Comparison of ENCODE assay signal across 18 cellular contexts in genomic region chr6:155504848-155505247, GRCh38. TPM values are rescaled to one million over a fixed set of nuclear protein-coding genes. Genes with fewer than 3 reads are reported as not detected.
"Had no signal": no experiment of that assay in that cellular context is flagged by ENCODE, and none has a peak within 500 bp of the region (broad histone marks: within the 10 kb centered on the region; RNA-seq: fewer than 3 reads in every experiment).

No MANE protein-coding gene starts in this region.

- ATAC-seq: activated T-cell treated with anti-CD3 and anti-CD28 coated beads, Interleukin-2, amount 50 U/mL, for 72 hours; heart left ventricle; left colon; naive thymus-derived CD4-positive, alpha-beta T cell; stimulated activated effector memory CD8-positive, alpha-beta T cell treated with anti-CD3 and anti-CD28 coated beads, Interleukin-12 subunit alpha, Interleukin-12 subunit beta, amount 100 ng/mL, for 72 hours had no signal

- H3K27ac ChIP-seq: heart left ventricle, thyroid gland, uterus had no signal

- H3K4me3 Mint-ChIP-seq: activated CD4-positive, alpha-beta T cell treated with anti-CD3 and anti-CD28 coated beads, Interleukin-2, amount 10 ng/mL, durations not matched to agents 7 days and 5 days; activated naive CD8-positive, alpha-beta T cell treated with anti-CD3 and anti-CD28 coated beads for 36 hours; activated T-cell treated with anti-CD3 and anti-CD28 coated beads, Interleukin-2, amount 50 U/mL, for 72 hours; dendritic cell treated with granulocyte-macrophage colony-stimulating factor and Interleukin-4, amounts not matched to agents 40 ng/mL and 50 ng/mL, for 4 days; stimulated activated effector memory CD8-positive, alpha-beta T cell treated with anti-CD3 and anti-CD28 coated beads, Interleukin-12 subunit alpha, Interleukin-12 subunit beta, amount 100 ng/mL, for 72 hours; T-helper 2 cell treated with Interferon-gamma antibody and Interleukin-4, amounts not matched to agents 5 μg/mL and 100 μg/mL, for 36 hours had no signal

- H3K27me3 ChIP-seq: heart left ventricle, thyroid gland, uterus had no signal

- H3K9me3 ChIP-seq: thyroid gland, uterus had no signal

- H3K4me1 Mint-ChIP-seq: activated CD4-positive, alpha-beta T cell treated with anti-CD3 and anti-CD28 coated beads, Interleukin-2, amount 10 ng/mL, durations not matched to agents 7 days and 5 days; stimulated activated effector memory CD8-positive, alpha-beta T cell treated with anti-CD3 and anti-CD28 coated beads, Interleukin-12 subunit alpha, Interleukin-12 subunit beta, amount 100 ng/mL, for 72 hours had no signal

- H3K27me3 Mint-ChIP-seq: activated CD4-positive, alpha-beta T cell treated with anti-CD3 and anti-CD28 coated beads, Interleukin-2, amount 10 ng/mL, durations not matched to agents 7 days and 5 days; activated naive CD8-positive, alpha-beta T cell treated with anti-CD3 and anti-CD28 coated beads for 36 hours; dendritic cell treated with granulocyte-macrophage colony-stimulating factor and Interleukin-4, amounts not matched to agents 40 ng/mL and 50 ng/mL, for 4 days had no signal

- H3K4me3 ChIP-seq: heart left ventricle, thyroid gland, uterus had no signal

- DNase-seq: activated CD4-positive, alpha-beta T cell treated with anti-CD3 and anti-CD28 coated beads, Interleukin-2, amount 10 ng/mL, durations not matched to agents 7 days and 5 days; activated CD4-positive, CD25-positive, alpha-beta regulatory T cell; activated CD8-positive, alpha-beta memory T cell treated with anti-CD3 and anti-CD28 coated beads, Interleukin-2, amount 50 U/mL, for 48 hours; activated gamma-delta T cell; activated naive CD8-positive, alpha-beta T cell treated with anti-CD3 and anti-CD28 coated beads for 36 hours; activated T-cell treated with anti-CD3 and anti-CD28 coated beads, Interleukin-2, amount 50 U/mL, for 72 hours; amygdala; effector memory CD4-positive, alpha-beta T cell; heart left ventricle; left colon; stimulated activated CD4-positive, alpha-beta T cell treated with anti-CD3 and anti-CD28 coated beads, Interleukin-12 subunit alpha, Interleukin-12 subunit beta, amount 100 ng/mL, for 4 hours; stimulated activated CD4-positive, alpha-beta T cell treated with anti-CD3 and anti-CD28 coated beads, Interleukin-2, amount 100 ng/mL, for 24 hours; thyroid gland; uterus had no signal

- H3K27ac Mint-ChIP-seq: activated CD4-positive, alpha-beta T cell treated with anti-CD3 and anti-CD28 coated beads, Interleukin-2, amount 10 ng/mL, durations not matched to agents 7 days and 5 days; activated naive CD8-positive, alpha-beta T cell treated with anti-CD3 and anti-CD28 coated beads for 36 hours; activated T-cell treated with anti-CD3 and anti-CD28 coated beads, Interleukin-2, amount 50 U/mL, for 72 hours; dendritic cell treated with granulocyte-macrophage colony-stimulating factor and Interleukin-4, amounts not matched to agents 40 ng/mL and 50 ng/mL, for 4 days; naive thymus-derived CD4-positive, alpha-beta T cell; stimulated activated effector memory CD8-positive, alpha-beta T cell treated with anti-CD3 and anti-CD28 coated beads, Interleukin-12 subunit alpha, Interleukin-12 subunit beta, amount 100 ng/mL, for 72 hours; T-helper 2 cell treated with Interferon-gamma antibody and Interleukin-4, amounts not matched to agents 5 μg/mL and 100 μg/mL, for 36 hours had no signal

- H3K36me3 Mint-ChIP-seq: stimulated activated effector memory CD8-positive, alpha-beta T cell treated with anti-CD3 and anti-CD28 coated beads, Interleukin-12 subunit alpha, Interleukin-12 subunit beta, amount 100 ng/mL, for 72 hours had no signal

- H3K4me1 ChIP-seq: thyroid gland, uterus had no signal

- H3K36me3 ChIP-seq: heart left ventricle, thyroid gland, uterus had no signal

RNA-seq across cellular contexts. Expression of gene NOX3, which starts 49.2 kb away (rescaled TPM):
- polyA plus RNA-seq: heart left ventricle; naive thymus-derived CD4-positive, alpha-beta T cell had no signal
